10 cellular contexts compared by ENCODE assay signal in the genomic region with DNA sequence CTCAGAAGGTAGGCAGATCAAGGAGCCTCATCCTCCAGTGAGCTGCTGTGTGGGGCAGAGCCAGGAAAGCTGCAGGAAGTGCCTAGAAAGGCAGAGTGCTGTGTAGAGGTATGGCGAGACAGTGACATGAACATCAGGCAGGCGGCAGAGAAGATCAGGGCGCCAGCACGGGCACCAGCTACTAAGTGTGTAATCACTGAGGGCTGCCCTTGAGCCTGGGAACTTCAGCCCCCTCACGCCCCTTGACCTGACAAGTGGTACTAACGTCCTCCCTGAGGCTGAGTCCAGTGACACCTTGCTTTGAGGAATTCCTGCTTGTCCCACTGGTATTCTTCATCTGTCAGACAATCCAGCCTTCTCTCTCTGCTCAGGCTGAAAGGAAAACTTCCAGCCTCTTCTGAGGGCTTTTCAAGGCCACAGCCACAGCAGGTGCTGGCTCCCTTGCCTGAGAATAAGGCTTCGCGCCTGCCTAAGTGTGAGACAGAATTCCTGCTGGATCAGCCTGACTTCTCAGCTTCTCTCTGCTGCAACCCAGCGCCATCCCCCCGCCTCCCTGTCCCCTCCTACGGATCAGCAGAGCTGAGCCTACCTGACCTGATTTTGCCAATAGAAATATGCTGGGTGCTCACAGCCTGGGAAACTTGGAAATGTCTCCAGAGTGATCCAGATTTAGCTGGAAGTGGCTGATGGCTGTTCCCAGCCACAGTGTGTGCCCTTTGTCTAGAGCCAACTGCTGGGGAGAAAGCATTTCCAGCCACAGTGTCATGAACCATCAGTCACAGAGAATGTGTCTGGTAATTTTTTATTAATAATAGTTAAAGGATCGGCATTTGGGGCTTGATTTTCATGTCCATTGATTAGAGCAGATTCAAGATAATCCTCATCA.
DNase-seq lines count a peak whose midpoint lies in the region; ATAC-seq and TF ChIP-seq lines count a peak whose summit lies in the region.
"Had no signal": no experiment of that assay in that cellular context is flagged by ENCODE, and none has a peak within 500 bp of the region (broad histone marks: within the 10 kb centered on the region; RNA-seq: fewer than 3 reads in every experiment).

No MANE protein-coding gene starts in this region.

- POLR2A ChIA-PET in naive thymus-derived CD8-positive, alpha-beta T cell (lab: Charles Lee), result no interaction called here

- no peaks in the 10 kb centered on the region for H3K27me3 ChIP-seq in colonic mucosa

- no peak overlapping the region for H3K27ac ChIP-seq in colonic mucosa
- peak overlapping the region; percentile 73 for H3K27ac ChIP-seq in temporal lobe (ENCODE audit: low read depth, low read length)

- no peak overlapping the region for H3K9ac ChIP-seq in colonic mucosa (ENCODE audit: low read depth in 2 of 2, low read length in 2 of 2)

- H3K9me3 ChIP-seq in colonic mucosa, result no peaks in the 10 kb centered on the region

- H3K36me3 Mint-ChIP-seq in T-helper 1 cell treated with Interleukin-12 subunit alpha and Interleukin-12 subunit beta and Interleukin-4 antibody, amounts not matched to agents 30 μg/mL and 1 μg/mL, for 36 hours (ENCODE audit: low read depth), result no peaks in the 10 kb centered on the region
- no peaks in the 10 kb centered on the region for H3K36me3 Mint-ChIP-seq in naive thymus-derived CD8-positive, alpha-beta T cell

- no peak for TF ChIP-seq CTCF in colonic mucosa (IDR thresholded peaks at IDR 0.05)

- no peak overlapping the region for H3K4me3 Mint-ChIP-seq in T-helper 1 cell treated with Interleukin-12 subunit alpha and Interleukin-12 subunit beta and Interleukin-4 antibody, amounts not matched to agents 30 μg/mL and 1 μg/mL, for 36 hours
- H3K4me3 Mint-ChIP-seq in naive thymus-derived CD8-positive, alpha-beta T cell, result no peak overlapping the region

- DNase-seq in T-helper 1 cell, result no peak
- peak; percentile 18 for DNase-seq in colonic mucosa
- no peak for DNase-seq in naive thymus-derived CD8-positive, alpha-beta T cell
- no peak for DNase-seq in DMS114 treated with DMSO at 0.1 percent for 48 hours (lab: John Stamatoyannopoulos, UW; ENCODE audit: unreplicated experiment)
- DNase-seq in H4 (ENCODE audit: low spot score), result no peak
- no peak for DNase-seq in DMS 273 (lab: John Stamatoyannopoulos, UW; ENCODE audit: unreplicated experiment)
- DNase-seq: central memory CD4-positive, alpha-beta T cell; MV-4-11 had no signal

- intact Hi-C loops in colonic mucosa (cut with DNase I), result no loop called here

- H3K27me3 Mint-ChIP-seq in T-helper 1 cell treated with Interleukin-12 subunit alpha and Interleukin-12 subunit beta and Interleukin-4 antibody, amounts not matched to agents 30 μg/mL and 1 μg/mL, for 36 hours (ENCODE audit: low read depth), result no peaks in the 10 kb centered on the region
- no peaks in the 10 kb centered on the region for H3K27me3 Mint-ChIP-seq in naive thymus-derived CD8-positive, alpha-beta T cell

- H3K36me3 ChIP-seq in colonic mucosa, result no peaks in the 10 kb centered on the region

- ATAC-seq in naive thymus-derived CD8-positive, alpha-beta T cell, result no peak

- H3K4me3 ChIP-seq in colonic mucosa, result no peak overlapping the region

- H3K9me3 Mint-ChIP-seq in T-helper 1 cell treated with Interleukin-12 subunit alpha and Interleukin-12 subunit beta and Interleukin-4 antibody, amounts not matched to agents 30 μg/mL and 1 μg/mL, for 36 hours, result no peaks in the 10 kb centered on the region
- H3K9me3 Mint-ChIP-seq in naive thymus-derived CD8-positive, alpha-beta T cell, result no peaks in the 10 kb centered on the region

- peak overlapping the region; percentile 62 for H3K27ac Mint-ChIP-seq in T-helper 1 cell treated with Interleukin-12 subunit alpha and Interleukin-12 subunit beta and Interleukin-4 antibody, amounts not matched to agents 30 μg/mL and 1 μg/mL, for 36 hours
- H3K27ac Mint-ChIP-seq in naive thymus-derived CD8-positive, alpha-beta T cell, result peak overlapping the region in 7 of 10 donors; percentile 23 to 70 (median 49)

- peaks cover 48% of the 10 kb centered on the region for H3K4me1 Mint-ChIP-seq in T-helper 1 cell treated with Interleukin-12 subunit alpha and Interleukin-12 subunit beta and Interleukin-4 antibody, amounts not matched to agents 30 μg/mL and 1 μg/mL, for 36 hours (ENCODE audit: low read depth)
- H3K4me1 Mint-ChIP-seq in naive thymus-derived CD8-positive, alpha-beta T cell, result peaks cover 13 to 36% (median 22%) of the 10 kb centered on the region in 4 donors

- peaks cover 10% of the 10 kb centered on the region for H3K4me1 ChIP-seq in colonic mucosa
